In the genomic region with DNA sequence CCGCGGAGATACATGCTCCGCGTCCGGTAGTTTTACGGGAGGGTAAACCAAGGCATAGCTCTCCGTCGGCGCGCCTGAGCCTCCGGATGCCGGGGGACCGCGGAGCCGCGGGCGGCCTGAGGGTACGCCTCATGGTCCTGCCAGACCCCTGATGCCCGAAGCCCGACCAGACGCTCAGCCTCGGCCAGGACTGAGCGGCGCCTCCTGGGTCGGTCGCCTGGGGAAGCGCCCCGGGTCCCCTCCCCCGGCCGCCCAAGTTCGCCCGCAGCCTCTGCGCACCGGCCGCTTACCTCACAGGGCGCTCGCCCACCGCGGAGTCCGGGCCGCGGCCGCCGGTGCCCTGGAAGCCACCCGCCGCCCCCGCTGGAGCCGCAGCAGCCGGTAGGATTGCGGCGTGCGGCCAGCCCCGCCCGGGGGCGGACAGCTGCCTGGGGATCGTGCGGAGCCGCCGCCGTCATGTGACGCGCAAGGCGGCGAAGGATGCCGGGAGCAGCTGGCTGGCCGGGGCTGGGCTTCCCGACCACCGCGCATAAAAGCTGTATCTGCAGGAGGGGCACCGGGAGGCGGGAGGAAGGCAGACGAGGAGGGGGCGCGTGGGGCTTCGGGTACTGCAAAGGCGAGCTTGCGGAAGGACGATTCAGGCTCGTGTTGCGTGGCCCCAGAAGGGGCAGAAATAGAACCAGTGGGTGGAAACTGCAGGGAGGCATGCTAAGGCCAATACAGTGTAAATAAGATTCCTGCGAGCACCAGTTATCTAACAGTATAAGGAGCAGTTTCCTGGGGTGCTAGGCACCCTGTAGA, we compare ENCODE assay signal across 8 cellular contexts.
DNase-seq lines count a peak whose midpoint lies in the region; ATAC-seq and TF ChIP-seq lines count a peak whose summit lies in the region.

A gene with protein sequence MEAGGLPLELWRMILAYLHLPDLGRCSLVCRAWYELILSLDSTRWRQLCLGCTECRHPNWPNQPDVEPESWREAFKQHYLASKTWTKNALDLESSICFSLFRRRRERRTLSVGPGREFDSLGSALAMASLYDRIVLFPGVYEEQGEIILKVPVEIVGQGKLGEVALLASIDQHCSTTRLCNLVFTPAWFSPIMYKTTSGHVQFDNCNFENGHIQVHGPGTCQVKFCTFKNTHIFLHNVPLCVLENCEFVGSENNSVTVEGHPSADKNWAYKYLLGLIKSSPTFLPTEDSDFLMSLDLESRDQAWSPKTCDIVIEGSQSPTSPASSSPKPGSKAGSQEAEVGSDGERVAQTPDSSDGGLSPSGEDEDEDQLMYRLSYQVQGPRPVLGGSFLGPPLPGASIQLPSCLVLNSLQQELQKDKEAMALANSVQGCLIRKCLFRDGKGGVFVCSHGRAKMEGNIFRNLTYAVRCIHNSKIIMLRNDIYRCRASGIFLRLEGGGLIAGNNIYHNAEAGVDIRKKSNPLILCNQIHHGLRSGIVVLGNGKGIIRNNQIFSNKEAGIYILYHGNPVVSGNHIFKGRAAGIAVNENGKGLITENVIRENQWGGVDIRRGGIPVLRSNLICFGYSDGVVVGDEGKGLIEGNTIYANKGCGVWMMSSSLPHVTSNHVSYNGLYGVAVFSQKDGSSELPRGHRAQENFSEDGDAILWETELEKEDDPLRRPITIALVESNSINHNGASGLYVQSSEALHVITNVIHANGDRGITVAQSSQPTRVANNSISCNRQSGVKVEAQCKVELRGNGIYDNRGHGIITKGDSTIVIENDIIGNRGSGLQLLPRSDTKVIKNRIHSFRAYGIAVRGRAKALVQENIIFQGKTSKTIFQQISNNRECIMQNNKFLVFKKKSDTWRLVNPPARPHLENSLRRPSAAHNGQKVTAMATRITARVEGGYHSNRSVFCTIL (minus strand): TSS at position 460 of the 801 bp plus-strand sequence. CDS start 34,612 bp downstream, outside the sequence.

- no peaks in the 10 kb centered on the region for H3K36me3 Mint-ChIP-seq in T-helper 2 cell treated with Interferon-gamma antibody and Interleukin-4, amounts not matched to agents 5 μg/mL and 100 μg/mL, for 36 hours (ENCODE audit: low read depth)

- H3K27ac Mint-ChIP-seq in T-helper 2 cell treated with Interferon-gamma antibody and Interleukin-4, amounts not matched to agents 5 μg/mL and 100 μg/mL, for 36 hours = peak within 1 kb of the TSS; percentile 73

- TF ChIP-seq CTCF in LNCaP clone FGC (IDR thresholded peaks at IDR 0.05; ENCODE audit: control insufficient read depth, extremely low read depth, insufficient read depth) (no peak), retinal pigment epithelial cell (conservative IDR thresholded peaks at IDR 0.05; ENCODE audit: low read depth, low read length) (no peak)

- peaks cover 4% of the 10 kb centered on the region for H3K27me3 Mint-ChIP-seq in T-helper 2 cell treated with Interferon-gamma antibody and Interleukin-4, amounts not matched to agents 5 μg/mL and 100 μg/mL, for 36 hours (ENCODE audit: low read depth)

- no peaks in the 10 kb centered on the region for H3K9me3 Mint-ChIP-seq in T-helper 2 cell treated with Interferon-gamma antibody and Interleukin-4, amounts not matched to agents 5 μg/mL and 100 μg/mL, for 36 hours

- DNase-seq in ELF-1 (ENCODE audit: low read depth, low spot score) (peak; percentile 85), LNCaP clone FGC (ENCODE audit: low read depth) (no peak), brain pericyte (ENCODE audit: low read depth, low spot score) (peak; percentile 46), retinal pigment epithelial cell (ENCODE audit: low read depth) (no peak), SIG-M5 treated with dmso at 0.1 percent for 504 hours (lab: John Stamatoyannopoulos, UW; ENCODE audit: unreplicated experiment) (no peak)
- DNase-seq in T-helper 2 cell treated with Interferon-gamma antibody and Interleukin-4, amounts not matched to agents 5 μg/mL and 100 μg/mL, for 36 hours (ENCODE audit: low spot score) = peak; percentile 67

- peak within 1 kb of the TSS; percentile 87 for H3K4me3 Mint-ChIP-seq in T-helper 2 cell treated with Interferon-gamma antibody and Interleukin-4, amounts not matched to agents 5 μg/mL and 100 μg/mL, for 36 hours

- peak; percentile 66 for ATAC-seq in GM21786 (IDR thresholded peaks at IDR 0.05; ENCODE audit: unreplicated experiment)

- H3K4me3 ChIP-seq in LNCaP clone FGC (ENCODE audit: low read depth, low read length) = peak within 1 kb of the TSS; percentile 79
- H3K4me3 ChIP-seq in iPS-11a (ENCODE audit: low read depth, low read length) = peak within 1 kb of the TSS; percentile 65
- peak within 1 kb of the TSS; percentile 76 for H3K4me3 ChIP-seq in retinal pigment epithelial cell (ENCODE audit: low read length)

- H3K4me1 Mint-ChIP-seq in T-helper 2 cell treated with Interferon-gamma antibody and Interleukin-4, amounts not matched to agents 5 μg/mL and 100 μg/mL, for 36 hours (ENCODE audit: low read depth) = peaks cover 13% of the 10 kb centered on the region

Comparison
In these comparisons a context has a peak if more than half of its experiments do, and no peak if none do; other contexts are left out.
1. DNase-seq: peak in ELF-1 (single experiment), T-helper 2 cell treated with Interferon-gamma antibody and Interleukin-4, amounts not matched to agents 5 μg/mL and 100 μg/mL, for 36 hours (single experiment) and brain pericyte (single experiment); none in LNCaP clone FGC (single experiment), retinal pigment epithelial cell (single experiment) and SIG-M5 treated with dmso at 0.1 percent for 504 hours (single experiment).
2. Peak in every context shown above with its lines, with median percentiles within 50 percentile points of each other: H3K4me3 ChIP-seq.